1 cellular context compared by ENCODE assay signal in the genomic region with DNA sequence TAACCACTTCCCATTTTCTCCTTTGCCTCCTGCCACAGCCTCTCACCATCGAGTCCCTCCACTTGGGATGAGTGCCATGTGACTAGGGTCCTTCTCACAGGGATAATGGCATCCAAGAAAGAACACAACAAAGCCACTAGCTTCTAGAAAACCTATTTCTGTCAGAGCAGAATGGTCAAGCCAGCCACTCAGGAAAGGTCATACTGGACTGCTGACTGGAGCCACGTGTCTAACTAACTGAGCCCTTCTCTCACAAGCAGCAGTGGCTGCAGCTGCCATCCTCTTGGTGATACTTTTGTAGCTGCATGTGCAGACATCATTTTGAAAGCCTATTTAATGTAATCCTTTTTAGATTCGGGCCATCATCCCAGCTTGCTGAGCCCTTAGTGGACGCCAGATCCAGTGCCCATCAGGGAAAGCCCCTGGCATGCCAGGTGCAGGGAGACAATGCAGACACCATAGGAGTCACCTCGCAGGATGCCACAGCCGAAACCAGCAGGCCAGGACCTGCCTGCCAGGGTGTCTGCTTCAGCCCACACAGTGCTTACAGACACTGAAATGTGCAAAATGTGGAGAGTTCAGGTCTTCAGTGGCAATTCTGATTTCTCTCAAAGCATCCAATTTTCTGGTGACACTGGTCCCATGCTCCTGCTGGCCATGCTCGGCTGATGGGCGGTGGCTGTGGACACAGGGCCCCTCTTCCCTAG.
TF ChIP-seq lines count a peak whose summit lies in the region.

No MANE protein-coding gene starts in this region.

TF ChIP-seq in HCT116, 20 proteins besides CTCF, POLR2A, EP300 and RAD21:
- TF ChIP-seq, protein P1, sequence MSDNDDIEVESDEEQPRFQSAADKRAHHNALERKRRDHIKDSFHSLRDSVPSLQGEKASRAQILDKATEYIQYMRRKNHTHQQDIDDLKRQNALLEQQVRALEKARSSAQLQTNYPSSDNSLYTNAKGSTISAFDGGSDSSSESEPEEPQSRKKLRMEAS (IDR thresholded peaks at IDR 0.05) = no peak
- TF ChIP-seq EGR1 (IDR thresholded peaks at IDR 0.05; ENCODE audit: low read depth) (no peak), SP1 (IDR thresholded peaks at IDR 0.05; ENCODE audit: low read depth) (no peak), TCF7L2 (IDR thresholded peaks at IDR 0.05; ENCODE audit: borderline replicate concordance, extremely low read depth, insufficient read depth, insufficient read length) (no peak), POLR2AphosphoS5 (IDR thresholded peaks at IDR 0.05; ENCODE audit: low read depth, low read length) (no peak), SIN3A (IDR thresholded peaks at IDR 0.05; ENCODE audit: low read depth) (no peak), CBX3 (IDR thresholded peaks at IDR 0.05; ENCODE audit: low read depth) (no peak), ZFX (IDR thresholded peaks at IDR 0.05) (no peak), JUND (IDR thresholded peaks at IDR 0.05) (no peak), YY1 (IDR thresholded peaks at IDR 0.05; ENCODE audit: extremely low read depth, insufficient replicate concordance, low read depth, low read length) (no peak), ELF1 (IDR thresholded peaks at IDR 0.05; ENCODE audit: borderline replicate concordance, low read depth) (no peak), FOSL1 (IDR thresholded peaks at IDR 0.05; ENCODE audit: low read depth) (no peak)
- TF ChIP-seq, protein P2, sequence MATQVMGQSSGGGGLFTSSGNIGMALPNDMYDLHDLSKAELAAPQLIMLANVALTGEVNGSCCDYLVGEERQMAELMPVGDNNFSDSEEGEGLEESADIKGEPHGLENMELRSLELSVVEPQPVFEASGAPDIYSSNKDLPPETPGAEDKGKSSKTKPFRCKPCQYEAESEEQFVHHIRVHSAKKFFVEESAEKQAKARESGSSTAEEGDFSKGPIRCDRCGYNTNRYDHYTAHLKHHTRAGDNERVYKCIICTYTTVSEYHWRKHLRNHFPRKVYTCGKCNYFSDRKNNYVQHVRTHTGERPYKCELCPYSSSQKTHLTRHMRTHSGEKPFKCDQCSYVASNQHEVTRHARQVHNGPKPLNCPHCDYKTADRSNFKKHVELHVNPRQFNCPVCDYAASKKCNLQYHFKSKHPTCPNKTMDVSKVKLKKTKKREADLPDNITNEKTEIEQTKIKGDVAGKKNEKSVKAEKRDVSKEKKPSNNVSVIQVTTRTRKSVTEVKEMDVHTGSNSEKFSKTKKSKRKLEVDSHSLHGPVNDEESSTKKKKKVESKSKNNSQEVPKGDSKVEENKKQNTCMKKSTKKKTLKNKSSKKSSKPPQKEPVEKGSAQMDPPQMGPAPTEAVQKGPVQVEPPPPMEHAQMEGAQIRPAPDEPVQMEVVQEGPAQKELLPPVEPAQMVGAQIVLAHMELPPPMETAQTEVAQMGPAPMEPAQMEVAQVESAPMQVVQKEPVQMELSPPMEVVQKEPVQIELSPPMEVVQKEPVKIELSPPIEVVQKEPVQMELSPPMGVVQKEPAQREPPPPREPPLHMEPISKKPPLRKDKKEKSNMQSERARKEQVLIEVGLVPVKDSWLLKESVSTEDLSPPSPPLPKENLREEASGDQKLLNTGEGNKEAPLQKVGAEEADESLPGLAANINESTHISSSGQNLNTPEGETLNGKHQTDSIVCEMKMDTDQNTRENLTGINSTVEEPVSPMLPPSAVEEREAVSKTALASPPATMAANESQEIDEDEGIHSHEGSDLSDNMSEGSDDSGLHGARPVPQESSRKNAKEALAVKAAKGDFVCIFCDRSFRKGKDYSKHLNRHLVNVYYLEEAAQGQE (IDR thresholded peaks at IDR 0.05; ENCODE audit: low read depth) = no peak
